In the genomic region with DNA sequence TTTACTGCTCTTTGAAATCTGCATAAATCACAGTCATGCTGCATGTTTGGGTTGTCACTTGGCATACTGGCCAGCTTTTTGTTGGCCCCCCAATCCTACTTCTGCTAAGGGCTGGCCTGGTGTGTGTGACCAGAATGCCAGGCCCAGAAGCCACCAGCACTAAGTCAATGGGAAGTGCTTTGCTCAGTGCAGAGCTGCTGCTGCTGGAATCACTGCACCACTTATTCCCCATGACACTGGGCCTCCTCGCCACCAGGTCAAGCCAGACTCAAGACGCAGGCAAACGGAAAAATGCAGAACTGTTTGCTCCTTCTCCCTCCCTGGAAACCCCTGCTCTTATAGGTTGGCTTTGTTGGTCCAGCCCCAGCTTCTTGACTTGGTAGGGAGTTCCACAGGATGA, we compare ENCODE assay signal across 14 cellular contexts.
DNase-seq lines count a peak whose midpoint lies in the region; ATAC-seq and TF ChIP-seq lines count a peak whose summit lies in the region.
"Had no signal": no experiment of that assay in that cellular context is flagged by ENCODE, and none has a peak within 500 bp of the region (broad histone marks: within the 10 kb centered on the region; RNA-seq: fewer than 3 reads in every experiment).

No MANE protein-coding gene starts in this region.

- no peak overlapping the region for H3K27ac Mint-ChIP-seq in activated CD8-positive, alpha-beta memory T cell treated with anti-CD3 and anti-CD28 coated beads, Interleukin-2, amount 10 ng/mL, durations not matched to agents 7 days and 5 days
- H3K27ac Mint-ChIP-seq in type B pancreatic cell (no peak overlapping the region), MCF 10A (ENCODE audit: low read depth, unreplicated experiment) (no peak overlapping the region)
- H3K27ac Mint-ChIP-seq in activated CD8-positive, alpha-beta T cell treated with anti-CD3 and anti-CD28 coated beads, Interleukin-2, amount 10 ng/mL, durations not matched to agents 7 days and 5 days: no peak overlapping the region
- H3K27ac Mint-ChIP-seq: CD8-positive, alpha-beta memory T cell; HFFc6; IgD-negative memory B cell had no signal

- DNase-seq in activated CD8-positive, alpha-beta memory T cell treated with anti-CD3 and anti-CD28 coated beads, Interleukin-2, amount 10 ng/mL, durations not matched to agents 7 days and 5 days: peak; percentile 15
- no peak for DNase-seq in activated CD8-positive, alpha-beta memory T cell treated with anti-CD3 and anti-CD28 coated beads, Interleukin-2, amount 50 U/mL, for 48 hours
- DNase-seq in NB4 (ENCODE audit: low read depth) (peak; percentile 41), islet precursor cell (peak; percentile 21), type B pancreatic cell (ENCODE audit: extremely low spot score, unreplicated experiment) (peak; percentile 36), MCF 10A (ENCODE audit: unreplicated experiment) (no peak), AG20443 (ENCODE audit: low spot score) (no peak)
- DNase-seq in activated CD8-positive, alpha-beta T cell treated with anti-CD3 and anti-CD28 coated beads, Interleukin-2, amount 10 ng/mL, durations not matched to agents 7 days and 5 days: no peak
- DNase-seq: CD8-positive, alpha-beta memory T cell; DND-41; GF-D8; HCEC 1CT; HFFc6 had no signal

- H3K36me3 Mint-ChIP-seq in activated CD8-positive, alpha-beta memory T cell treated with anti-CD3 and anti-CD28 coated beads, Interleukin-2, amount 10 ng/mL, durations not matched to agents 7 days and 5 days: no peaks in the 10 kb centered on the region
- H3K36me3 Mint-ChIP-seq in type B pancreatic cell (no peaks in the 10 kb centered on the region), MCF 10A (ENCODE audit: insufficient read depth, unreplicated experiment) (no peaks in the 10 kb centered on the region)
- no peaks in the 10 kb centered on the region for H3K36me3 Mint-ChIP-seq in activated CD8-positive, alpha-beta T cell treated with anti-CD3 and anti-CD28 coated beads, Interleukin-2, amount 10 ng/mL, durations not matched to agents 7 days and 5 days (ENCODE audit: low read depth)
- H3K36me3 Mint-ChIP-seq: CD8-positive, alpha-beta memory T cell; IgD-negative memory B cell had no signal

- peaks cover 2% of the 10 kb centered on the region for H3K27me3 Mint-ChIP-seq in activated CD8-positive, alpha-beta memory T cell treated with anti-CD3 and anti-CD28 coated beads, Interleukin-2, amount 10 ng/mL, durations not matched to agents 7 days and 5 days
- H3K27me3 Mint-ChIP-seq in type B pancreatic cell (peaks cover 45% of the 10 kb centered on the region), MCF 10A (ENCODE audit: insufficient read depth, unreplicated experiment) (peaks cover 89% of the 10 kb centered on the region)
- H3K27me3 Mint-ChIP-seq in activated CD8-positive, alpha-beta T cell treated with anti-CD3 and anti-CD28 coated beads, Interleukin-2, amount 10 ng/mL, durations not matched to agents 7 days and 5 days (ENCODE audit: low read depth): no peaks in the 10 kb centered on the region

- BruUV-seq in MCF 10A (replicated peaks; lab: Mats Ljungman, UMichigan): no TSS peak

- TF ChIP-seq POLR2A in NB4 (IDR thresholded peaks at IDR 0.05; ENCODE audit: extremely low read depth, insufficient read length): no peak

- no peaks in the 10 kb centered on the region for H3K9me3 Mint-ChIP-seq in activated CD8-positive, alpha-beta memory T cell treated with anti-CD3 and anti-CD28 coated beads, Interleukin-2, amount 10 ng/mL, durations not matched to agents 7 days and 5 days (ENCODE audit: low read depth)
- H3K9me3 Mint-ChIP-seq in type B pancreatic cell (no peaks in the 10 kb centered on the region), MCF 10A (ENCODE audit: unreplicated experiment) (no peaks in the 10 kb centered on the region)
- H3K9me3 Mint-ChIP-seq in activated CD8-positive, alpha-beta T cell treated with anti-CD3 and anti-CD28 coated beads, Interleukin-2, amount 10 ng/mL, durations not matched to agents 7 days and 5 days (ENCODE audit: insufficient read depth): no peaks in the 10 kb centered on the region

- CTCF ChIA-PET in activated CD8-positive, alpha-beta memory T cell treated with anti-CD3 and anti-CD28 coated beads, Interleukin-2, amount 10 ng/mL, durations not matched to agents 7 days and 5 days (lab: Charles Lee): no interaction called here
- CTCF ChIA-PET in MCF 10A (lab: Yijun Ruan, JAX): interaction anchor here (0.6 to 1.5 kb wide), 3 partner anchors 12 to 128 kb away, joined by 3 to 5 read pairs (median 4); no protein-coding TSS in a partner anchor
- CTCF ChIA-PET in activated CD8-positive, alpha-beta T cell treated with anti-CD3 and anti-CD28 coated beads, Interleukin-2, amount 10 ng/mL, durations not matched to agents 7 days and 5 days (lab: Charles Lee): no interaction called here

- ATAC-seq in activated CD8-positive, alpha-beta memory T cell treated with anti-CD3 and anti-CD28 coated beads, Interleukin-2, amount 10 ng/mL, durations not matched to agents 7 days and 5 days: no peak
- ATAC-seq in activated CD8-positive, alpha-beta T cell treated with anti-CD3 and anti-CD28 coated beads, Interleukin-2, amount 10 ng/mL, durations not matched to agents 7 days and 5 days: no peak

- POLR2A ChIA-PET in MCF 10A (lab: Yijun Ruan, JAX): no interaction called here
- POLR2A ChIA-PET in activated CD8-positive, alpha-beta T cell treated with anti-CD3 and anti-CD28 coated beads, Interleukin-2, amount 10 ng/mL, durations not matched to agents 7 days and 5 days (lab: Charles Lee): no interaction called here

- intact Hi-C loops in MCF 10A (cut with micrococcal nuclease): no loop called here

- TF ChIP-seq CTCF in NB4 (IDR thresholded peaks at IDR 0.05; ENCODE audit: low read depth, low read length) (no peak), type B pancreatic cell (conservative IDR thresholded peaks at IDR 0.05) (no peak), MCF 10A (IDR thresholded peaks at IDR 0.05; ENCODE audit: unreplicated experiment) (no peak)

- H3K4me3 Mint-ChIP-seq in activated CD8-positive, alpha-beta memory T cell treated with anti-CD3 and anti-CD28 coated beads, Interleukin-2, amount 10 ng/mL, durations not matched to agents 7 days and 5 days: no peak overlapping the region
- H3K4me3 Mint-ChIP-seq in type B pancreatic cell: no peak overlapping the region
- H3K4me3 Mint-ChIP-seq in MCF 10A (ENCODE audit: unreplicated experiment): no peak overlapping the region
- H3K4me3 Mint-ChIP-seq in activated CD8-positive, alpha-beta T cell treated with anti-CD3 and anti-CD28 coated beads, Interleukin-2, amount 10 ng/mL, durations not matched to agents 7 days and 5 days: no peak overlapping the region
- H3K4me3 Mint-ChIP-seq: CD8-positive, alpha-beta memory T cell; HFFc6; IgD-negative memory B cell had no signal

- peaks cover 9% of the 10 kb centered on the region for H3K4me1 Mint-ChIP-seq in activated CD8-positive, alpha-beta memory T cell treated with anti-CD3 and anti-CD28 coated beads, Interleukin-2, amount 10 ng/mL, durations not matched to agents 7 days and 5 days
- H3K4me1 Mint-ChIP-seq in type B pancreatic cell (ENCODE audit: unreplicated experiment) (no peaks in the 10 kb centered on the region), MCF 10A (ENCODE audit: insufficient read depth, unreplicated experiment) (no peaks in the 10 kb centered on the region)
- H3K4me1 Mint-ChIP-seq in activated CD8-positive, alpha-beta T cell treated with anti-CD3 and anti-CD28 coated beads, Interleukin-2, amount 10 ng/mL, durations not matched to agents 7 days and 5 days (ENCODE audit: low read depth): peaks cover 10% of the 10 kb centered on the region
- H3K4me1 Mint-ChIP-seq: CD8-positive, alpha-beta memory T cell had no signal

- H3K4me3 ChIP-seq in NB4 (ENCODE audit: low read depth, low read length): no peak overlapping the region

Comparison
In these comparisons a context has a peak if more than half of its experiments do, and no peak if none do; other contexts are left out.
1. DNase-seq: peak in activated CD8-positive, alpha-beta memory T cell treated with anti-CD3 and anti-CD28 coated beads, Interleukin-2, amount 10 ng/mL, durations not matched to agents 7 days and 5 days (single experiment), NB4 (single experiment), islet precursor cell (single experiment) and type B pancreatic cell (single experiment); none in activated CD8-positive, alpha-beta memory T cell treated with anti-CD3 and anti-CD28 coated beads, Interleukin-2, amount 50 U/mL, for 48 hours (single experiment), MCF 10A (single experiment), AG20443 (single experiment) and activated CD8-positive, alpha-beta T cell treated with anti-CD3 and anti-CD28 coated beads, Interleukin-2, amount 10 ng/mL, durations not matched to agents 7 days and 5 days (single experiment).